Comparison of ENCODE assay signal across 16 cellular contexts in the genomic region with DNA sequence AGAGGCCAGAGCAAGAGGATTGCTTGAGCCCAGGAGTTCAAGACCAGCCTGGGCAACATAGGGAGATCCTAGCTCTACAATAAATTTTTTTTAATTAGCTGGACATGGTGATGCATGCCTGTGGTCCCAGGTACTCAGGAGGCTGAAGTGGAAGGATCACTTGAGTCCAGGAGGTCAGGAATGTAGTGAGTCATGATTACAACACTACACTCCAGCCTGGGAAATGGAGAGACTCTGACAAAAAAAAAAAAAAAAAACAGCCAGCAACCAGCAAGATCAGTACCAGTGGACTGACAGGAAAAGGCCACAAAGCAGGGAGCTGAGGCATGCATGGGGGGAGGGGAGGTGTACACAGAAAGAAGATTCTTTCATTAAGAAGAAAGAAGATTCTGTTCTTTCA. TPM values are rescaled to one million over a fixed set of nuclear protein-coding genes. Genes with fewer than 3 reads are reported as not detected.
DNase-seq lines count a peak whose midpoint lies in the region; ATAC-seq and TF ChIP-seq lines count a peak whose summit lies in the region.
"Had no signal": no experiment of that assay in that cellular context is flagged by ENCODE, and none has a peak within 500 bp of the region (broad histone marks: within the 10 kb centered on the region; RNA-seq: fewer than 3 reads in every experiment).

No MANE protein-coding gene starts in this region.

- POLR2A ChIA-PET in BJ (lab: Charles Lee): no interaction called here

- H3K27me3 ChIP-seq in BJ (ENCODE audit: control insufficient read depth, insufficient read depth, low read length): peaks cover 2% of the 10 kb centered on the region; the same call in 1 of the 2 replicates
- H3K27me3 ChIP-seq in gastrocnemius medialis: no peaks in the 10 kb centered on the region

- no peak for TF ChIP-seq CTCF in BJ (IDR thresholded peaks at IDR 0.05; ENCODE audit: insufficient read depth, low read depth, low read length)
- TF ChIP-seq CTCF in astrocyte of the cerebellum (IDR thresholded peaks at IDR 0.05; ENCODE audit: low read depth, low read length, missing control alignments): no peak
- TF ChIP-seq CTCF in gastrocnemius medialis (IDR thresholded peaks at IDR 0.05 in 4 of 5, conservative IDR thresholded peaks at IDR 0.05 in 1 of 5): no peak

- no peak for ATAC-seq in GM19452 (IDR thresholded peaks at IDR 0.05; ENCODE audit: unreplicated experiment)
- no peak for ATAC-seq in esophagus mucosa
- ATAC-seq in gastrocnemius medialis: no peak
- ATAC-seq: activated naive CD8-positive, alpha-beta T cell treated with anti-CD3 and anti-CD28 coated beads, Interleukin-2, amount 50 U/mL, for 24 hours; Panc1 had no signal

- DNase-seq in BJ (ENCODE audit: low read depth) (peak; percentile 17), HPDE6-E6E7 (ENCODE audit: extremely low spot score) (peak; percentile 3), astrocyte of the cerebellum (ENCODE audit: low read depth) (peak; percentile 48), iris pigment epithelial cell (ENCODE audit: low read depth) (peak; percentile 89), gastrocnemius medialis (no peak)
- no peak for DNase-seq in activated CD4-positive, CD25-positive, alpha-beta regulatory T cell treated with anti-CD3 and anti-CD28 coated beads, Interleukin-2, amount 50 U/mL, for 72 hours
- DNase-seq: activated naive CD8-positive, alpha-beta T cell treated with anti-CD3 and anti-CD28 coated beads, Interleukin-2, amount 50 U/mL, for 24 hours; activated T-cell treated with anti-CD3 and anti-CD28 coated beads, Interleukin-2, amount 50 U/mL, for 48 hours; kidney; NCI-H1105; NCI-H524 treated with DMSO at 0.1 percent for 48 hours; T-helper 1 cell had no signal

- TF ChIP-seq POLR2A in gastrocnemius medialis (IDR thresholded peaks at IDR 0.05): no peak

- no peaks in the 10 kb centered on the region for H3K9me3 ChIP-seq in gastrocnemius medialis
- H3K9me3 ChIP-seq: thoracic aorta had no signal

- H3K27ac ChIP-seq in gastrocnemius medialis: no peak overlapping the region
- H3K27ac ChIP-seq: thoracic aorta had no signal

- H3K36me3 ChIP-seq in BJ (ENCODE audit: control insufficient read depth, insufficient read depth, low read length) (no peaks in the 10 kb centered on the region), gastrocnemius medialis (no peaks in the 10 kb centered on the region)
- H3K36me3 ChIP-seq: thoracic aorta had no signal

- no peaks in the 10 kb centered on the region for H3K4me1 ChIP-seq in gastrocnemius medialis

- intact Hi-C loops in gastrocnemius medialis (cut with DNase I; ENCODE audit: low total_unique reads): no loop called here

- H3K4me3 ChIP-seq in BJ (ENCODE audit: low read depth, low read length): no peak overlapping the region
- H3K4me3 ChIP-seq in astrocyte of the cerebellum (ENCODE audit: low read depth, low read length): no peak overlapping the region
- H3K4me3 ChIP-seq in gastrocnemius medialis: no peak overlapping the region
- H3K4me3 ChIP-seq: thoracic aorta had no signal

- in situ Hi-C loops in astrocyte of the cerebellum (cut with HindIII; ENCODE audit: low sequenced_read_pairs) (no loop called here), gastrocnemius medialis (cut with MboI; ENCODE audit: low sequenced_read_pairs in 4 of 4) (no loop called here)

- CTCF ChIA-PET in BJ (lab: Yijun Ruan, JAX): interaction anchor here (0.6 kb wide), 1 partner anchor 1557 kb away, joined by 3 read pairs; no protein-coding TSS in a partner anchor

RNA-seq across cellular contexts. Expression of a gene that starts 52.7 kb away (rescaled TPM):
- 1.7 and 3.3 TPM in 2 replicates for polyA plus RNA-seq in BJ (2011; rRNA removed)
- 0.66 and 1.1 TPM in 2 replicates for polyA minus RNA-seq in BJ (2011; rRNA and poly(A)+ RNA removed)
- total RNA-seq in esophagus mucosa (2.6 TPM), gastrocnemius medialis (1 to 10 TPM in 3 of 4 donors, under 1 TPM in 1; 0.71 to 3.0 (median 2.2) TPM)

Comparison
In these comparisons a context has a peak if more than half of its experiments do, and no peak if none do; other contexts are left out.
1. DNase-seq: peak in BJ (single experiment), HPDE6-E6E7 (single experiment), astrocyte of the cerebellum (single experiment) and iris pigment epithelial cell (single experiment); none in activated CD4-positive, CD25-positive, alpha-beta regulatory T cell treated with anti-CD3 and anti-CD28 coated beads, Interleukin-2, amount 50 U/mL, for 72 hours (single experiment) and gastrocnemius medialis (0 of 2).